8 cellular contexts compared by ENCODE assay signal in the genomic region with DNA sequence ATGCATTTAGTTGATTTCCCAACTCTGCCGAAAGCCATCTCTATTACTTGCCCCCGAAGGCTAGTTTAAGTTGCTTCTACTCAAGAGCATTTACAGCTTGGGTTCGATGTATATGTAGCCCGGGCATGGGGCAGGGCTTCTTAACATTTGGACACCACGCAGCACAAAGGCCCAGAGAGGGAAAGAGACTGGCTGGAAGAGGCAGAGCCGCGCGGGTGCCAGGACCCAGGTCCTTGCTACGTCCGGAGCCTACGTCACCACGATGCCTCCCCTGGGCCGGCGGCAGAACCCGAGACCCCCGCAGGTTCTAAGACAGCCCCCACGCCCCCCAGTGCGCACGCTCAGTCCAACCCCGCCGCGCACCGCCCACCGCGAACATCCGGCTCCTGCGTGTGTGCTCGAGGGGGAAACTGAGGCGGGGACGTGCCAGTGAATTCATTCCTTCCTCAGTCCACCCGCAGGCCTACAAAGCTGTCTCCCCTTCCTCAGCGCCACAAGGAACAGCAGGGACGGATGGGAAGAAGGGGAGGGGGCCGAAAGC. TPM values are rescaled to one million over a fixed set of nuclear protein-coding genes. Genes with fewer than 3 reads are reported as not detected.
DNase-seq lines count a peak whose midpoint lies in the region; ATAC-seq and TF ChIP-seq lines count a peak whose summit lies in the region.

No MANE protein-coding gene starts in this region.

- TF ChIP-seq POLR2A in HCT116 (IDR thresholded peaks at IDR 0.05; ENCODE audit: borderline replicate concordance, extremely low read depth, insufficient read depth, insufficient read length) (no peak), esophagus muscularis mucosa (IDR thresholded peaks at IDR 0.05; ENCODE audit: low read depth) (no peak)

- H3K9me3 ChIP-seq in HCT116 (ENCODE audit: control insufficient read depth in 1 of 2, insufficient read depth in 1 of 2, low read depth in 1 of 2, low read length in 2 of 2) (no peaks in the 10 kb centered on the region), WERI-Rb-1 (ENCODE audit: severe bottlenecking) (no peaks in the 10 kb centered on the region), esophagus muscularis mucosa (no peaks in the 10 kb centered on the region)

- RAD21 ChIA-PET in HCT116 (lab: Charles Lee; ENCODE audit: low non-redundant PET in 1 of 2, low total read pairs in 2 of 2, uncharacterized antibody in 2 of 2, unreplicated experiment in 2 of 2): no interaction called here

- H3K36me3 Mint-ChIP-seq in naive thymus-derived CD8-positive, alpha-beta T cell: peaks cover 0 to 19% (median 4%) of the 10 kb centered on the region in 3 donors

- BruUV-seq in HCT116 (replicated peaks; lab: Mats Ljungman, UMichigan): no TSS peak

- H3K4me3 Mint-ChIP-seq in naive thymus-derived CD8-positive, alpha-beta T cell: peak overlapping the region; percentile 92 to 100 (median 97)

- H3K4me3 ChIP-seq in HCT116 (replicated peaks in 1 of 2; ENCODE audit: low read depth in 1 of 2, low read length in 2 of 2) (peak overlapping the region; percentile 94 to 97), WERI-Rb-1 (ENCODE audit: low read depth, low read length) (peak overlapping the region; percentile 97), esophagus muscularis mucosa (peak overlapping the region; percentile 92 to 100 (median 100))

- no peak overlapping the region for H2AFZ ChIP-seq in HCT116 (ENCODE audit: low read depth, low read length, poor library complexity, severe bottlenecking)

- H3K4me2 ChIP-seq in HCT116 (ENCODE audit: low read length): peak overlapping the region; percentile 87

- TF ChIP-seq CTCF in HCT116 (IDR thresholded peaks at IDR 0.05 in 2 of 3, conservative IDR thresholded peaks at IDR 0.05 in 1 of 3; ENCODE audit: borderline replicate concordance in 1 of 3, insufficient read depth in 1 of 3, low read depth in 2 of 3, low read length in 2 of 3) (no peak), WERI-Rb-1 (IDR thresholded peaks at IDR 0.05; ENCODE audit: low read depth, low read length) (no peak), esophagus muscularis mucosa (IDR thresholded peaks at IDR 0.05) (no peak)

- H3K4me1 ChIP-seq in HCT116 (ENCODE audit: control insufficient read depth in 1 of 2, insufficient read depth in 2 of 2, low read length in 2 of 2) (peaks cover 4 to 32% of the 10 kb centered on the region in 2 experiments; a peak in 3 of 4 replicates), esophagus muscularis mucosa (peaks cover 20 to 45% (median 30%) of the 10 kb centered on the region in 4 donors)

- H3K27me3 ChIP-seq in HCT116 (ENCODE audit: insufficient read depth, low read length) (no peaks in the 10 kb centered on the region), WERI-Rb-1 (ENCODE audit: insufficient read depth, low read depth, severe bottlenecking) (no peaks in the 10 kb centered on the region), esophagus muscularis mucosa (no peaks in the 10 kb centered on the region)

- no peak for TF ChIP-seq RAD21 in HCT116 (IDR thresholded peaks at IDR 0.05; ENCODE audit: low read depth)

- ATAC-seq in HCT116: peak; percentile 47
- ATAC-seq in naive thymus-derived CD8-positive, alpha-beta T cell: peak; percentile 1 to 17

- peak; percentile 80 for DNase-seq in NK-92 treated with Interleukin-12 subunit alpha and Interleukin-12 subunit beta, amount 100 ng/mL, for 24 hours (lab: John Stamatoyannopoulos, UW)
- DNase-seq in NK-92 (lab: John Stamatoyannopoulos, UW; ENCODE audit: unreplicated experiment): no peak
- peak; percentile 15 for DNase-seq in HCT116 (ENCODE audit: low read depth, low spot score)
- peak; percentile 45 for DNase-seq in MV-4-11 (lab: John Stamatoyannopoulos, UW)
- DNase-seq in WERI-Rb-1: peak; percentile 54
- no peak for DNase-seq in esophagus muscularis mucosa (ENCODE audit: extremely low spot score)
- DNase-seq in naive thymus-derived CD8-positive, alpha-beta T cell: peak in 4 of 10 donors; percentile 41 to 83 (median 55)
- no peak for DNase-seq in NCI-H187 treated with DMSO at 0.1 percent for 48 hours (lab: John Stamatoyannopoulos, UW)

- CTCF ChIA-PET in HCT116 (lab: Charles Lee): interaction anchor here (0.8 to 2.6 kb wide), 5 partner anchors 11 to 110 kb away, joined by 3 to 30 read pairs (median 4); no protein-coding TSS in a partner anchor

- H4K20me1 ChIP-seq in HCT116 (ENCODE audit: insufficient read depth): no peaks in the 10 kb centered on the region

- POLR2A ChIA-PET in HCT116 (lab: Charles Lee): interaction anchor here (1.0 to 2.6 kb wide), 9 partner anchors 9 to 53 kb away, joined by 3 to 36 read pairs (median 5); a partner anchor contains a TSS
- POLR2A ChIA-PET in naive thymus-derived CD8-positive, alpha-beta T cell (lab: Charles Lee): interaction anchor here (0.6 to 9.8 kb wide), 34 partner anchors 9 to 572 kb away, joined by 3 to 216 read pairs (median 6); a partner anchor contains a TSS

- peak overlapping the region; percentile 98 for H3K9ac ChIP-seq in HCT116 (ENCODE audit: low read length)

- intact Hi-C loops in HCT116 (cut with micrococcal nuclease): loop anchor here (10.0 kb wide), 2 partner anchors 99 to 389 kb away; a partner anchor contains a TSS
- intact Hi-C loops in esophagus muscularis mucosa (cut with DNase I): loop anchor here (2.0 to 10.0 kb wide), 2 partner anchors 43 to 139 kb away; a partner anchor contains a TSS

- peaks cover 31% of the 10 kb centered on the region for H3K79me2 ChIP-seq in HCT116 (ENCODE audit: insufficient read depth, low read length)

- 0% methylated on average over 10 of the region's 34 CpGs for WGBS in esophagus muscularis mucosa

- TF ChIP-seq EP300 in esophagus muscularis mucosa (IDR thresholded peaks at IDR 0.05): no peak

- no peaks in the 10 kb centered on the region for H3K9me3 Mint-ChIP-seq in naive thymus-derived CD8-positive, alpha-beta T cell

- H3K36me3 ChIP-seq in HCT116 (ENCODE audit: control insufficient read depth in 1 of 2, insufficient read depth in 2 of 2, low read length in 2 of 2) (peaks cover 5 to 14% of the 10 kb centered on the region in 2 experiments), WERI-Rb-1 (peaks cover 31% of the 10 kb centered on the region), esophagus muscularis mucosa (peaks cover 19 to 27% (median 22%) of the 10 kb centered on the region in 4 donors)

- no peaks in the 10 kb centered on the region for H3K9me2 ChIP-seq in HCT116 (ENCODE audit: insufficient read depth)

- peaks cover 13 to 43% (median 27%) of the 10 kb centered on the region in 4 donors for H3K4me1 Mint-ChIP-seq in naive thymus-derived CD8-positive, alpha-beta T cell

- H3K27ac Mint-ChIP-seq in naive thymus-derived CD8-positive, alpha-beta T cell: peak overlapping the region; percentile 94 to 99 (median 98)

- peak overlapping the region; percentile 100 for H3K27ac ChIP-seq in HCT116 (ENCODE audit: low read depth, low read length)
- H3K27ac ChIP-seq in WERI-Rb-1: peak overlapping the region; percentile 100
- peak overlapping the region; percentile 100 for H3K27ac ChIP-seq in esophagus muscularis mucosa (replicated peaks in 1 of 4)

- no peaks in the 10 kb centered on the region for H3K27me3 Mint-ChIP-seq in naive thymus-derived CD8-positive, alpha-beta T cell

TF ChIP-seq in HCT116, 20 proteins besides CTCF, POLR2A, EP300 and RAD21:
- TF ChIP-seq YY1 (IDR thresholded peaks at IDR 0.05; ENCODE audit: extremely low read depth, insufficient replicate concordance, low read depth, low read length) (no peak), TCF7L2 (IDR thresholded peaks at IDR 0.05; ENCODE audit: borderline replicate concordance, extremely low read depth, insufficient read depth, insufficient read length) (peak; percentile 8)

RNA-seq across cellular contexts. Expression of a gene that starts 0.4 kb away (rescaled TPM):
- total RNA-seq in HCT116 (2021; ENCODE audit: unreplicated experiment) (31.8 TPM), esophagus muscularis mucosa (10 to 100 TPM; 35.3 to 51.2 (median 37.2) TPM)
- polyA plus RNA-seq in HCT116 (2012): 32.4 and 33.1 TPM in 2 replicates
- total RNA-seq in naive thymus-derived CD8-positive, alpha-beta T cell: 10 to 100 TPM; 77.7 to 83.3 TPM
- polyA plus RNA-seq in naive thymus-derived CD8-positive, alpha-beta T cell: 10 to 100 TPM; 60.8 to 94.2 (median 78.7) TPM

RNA-seq across cellular contexts. Expression of a gene that starts 22.2 kb away (rescaled TPM):
- total RNA-seq in HCT116 (2021; ENCODE audit: unreplicated experiment) (4.7 TPM), esophagus muscularis mucosa (100 to 1,000 TPM; 109 to 342 (median 176) TPM)
- polyA plus RNA-seq in HCT116 (2012): 7.1 and 7.5 TPM in 2 replicates
- under 1 TPM in 1 of 2 experiments, not detected in 1; 0.27 TPM for total RNA-seq in naive thymus-derived CD8-positive, alpha-beta T cell
- 1 to 10 TPM in 1 of 3 donors, under 1 TPM in 2; 0.18 to 2.2 (median 0.68) TPM for polyA plus RNA-seq in naive thymus-derived CD8-positive, alpha-beta T cell

RNA-seq across cellular contexts. Expression of a gene that starts 37.9 kb away (rescaled TPM):
- total RNA-seq in HCT116 (2021; ENCODE audit: unreplicated experiment) (20.8 TPM), esophagus muscularis mucosa (10 to 100 TPM; 12.9 to 19.0 (median 15.3) TPM)
- polyA plus RNA-seq in HCT116 (2012): 17.5 and 19.2 TPM in 2 replicates
- 10 to 100 TPM; 53.1 to 56.2 TPM for total RNA-seq in naive thymus-derived CD8-positive, alpha-beta T cell
- 10 to 100 TPM in 1 of 3 donors, 1 to 10 TPM in 2; 6.4 to 13.2 (median 7.8) TPM for polyA plus RNA-seq in naive thymus-derived CD8-positive, alpha-beta T cell

RNA-seq across cellular contexts. Expression of a gene that starts 43.0 kb away (rescaled TPM):
- total RNA-seq in HCT116 (2021; ENCODE audit: unreplicated experiment) (109 TPM), esophagus muscularis mucosa (10 to 100 TPM; 44.8 to 70.2 (median 48.3) TPM)
- polyA plus RNA-seq in HCT116 (2012): 116 and 130 TPM in 2 replicates
- total RNA-seq in naive thymus-derived CD8-positive, alpha-beta T cell: 10 to 100 TPM; 79.1 to 82.7 TPM
- polyA plus RNA-seq in naive thymus-derived CD8-positive, alpha-beta T cell: 100 to 1,000 TPM in 1 of 3 donors, 10 to 100 TPM in 2; 79.5 to 128 (median 90.5) TPM

RNA-seq across cellular contexts. Expression of a gene that starts 43.1 kb away (rescaled TPM):
- 0.96 TPM for total RNA-seq in HCT116 (2021; ENCODE audit: unreplicated experiment)
- polyA plus RNA-seq in HCT116 (2012): 0.27 and 0.59 TPM in 2 replicates
- 10 to 100 TPM; 10.8 to 16.1 (median 13.0) TPM for total RNA-seq in esophagus muscularis mucosa
- total RNA-seq in naive thymus-derived CD8-positive, alpha-beta T cell: 1 to 10 TPM; 5.0 to 5.9 TPM
- 1 to 10 TPM in 2 of 3 donors, under 1 TPM in 1; 0.53 to 2.2 (median 1.8) TPM for polyA plus RNA-seq in naive thymus-derived CD8-positive, alpha-beta T cell

Comparison
In these comparisons a context has a peak if more than half of its experiments do, and no peak if none do; other contexts are left out.
1. DNase-seq: peak in NK-92 treated with Interleukin-12 subunit alpha and Interleukin-12 subunit beta, amount 100 ng/mL, for 24 hours (single experiment), HCT116 (single experiment), MV-4-11 (single experiment) and WERI-Rb-1 (single experiment); none in NK-92 (single experiment), esophagus muscularis mucosa (single experiment) and NCI-H187 treated with DMSO at 0.1 percent for 48 hours (single experiment).
2. RNA of a gene that starts 22.2 kb away (total RNA-seq): 109 to 342 TPM in esophagus muscularis mucosa; 4.7 TPM in HCT116 (single experiment) and 0.27 TPM in naive thymus-derived CD8-positive, alpha-beta T cell; every median in the first group is over 10 times any median in the second.
3. Peak in every context shown above with its lines, with median percentiles within 50 percentile points of each other: H3K27ac ChIP-seq and H3K4me3 ChIP-seq.